8 cellular contexts compared by ENCODE assay signal in genomic region chr1:203649551-203650011, GRCh38. TPM values are rescaled to one million over a fixed set of nuclear protein-coding genes. Genes with fewer than 3 reads are reported as not detected.
DNase-seq lines count a peak whose midpoint lies in the region; ATAC-seq and TF ChIP-seq lines count a peak whose summit lies in the region.

No MANE protein-coding gene starts in this region.

- CTCF ChIA-PET in CD4-positive, alpha-beta memory T cell (lab: Charles Lee; ENCODE audit: partially characterized antibody): interaction anchor here (0.8 to 2.2 kb wide), 7 partner anchors 10 to 55 kb away, joined by 3 to 8 read pairs (median 4); partner anchors contain the start of gene ATP2B4

- H3K27ac Mint-ChIP-seq in CD4-positive, alpha-beta memory T cell: peak overlapping the region; percentile 96 to 99 (median 98)

- POLR2A ChIA-PET in CD4-positive, alpha-beta memory T cell (lab: Charles Lee; ENCODE audit: partially characterized antibody): interaction anchor here (0.7 to 9.2 kb wide), 11 partner anchors 10 to 262 kb away, joined by 3 to 240 read pairs (median 7); partner anchors contain the start of genes ATP2B4 and LAX1

- 51 to 52% methylated on average over 7 of the region's 7 CpGs for WGBS in esophagus squamous epithelium, 2 donors

- TF ChIP-seq CTCF in esophagus squamous epithelium (IDR thresholded peaks at IDR 0.05): no peak

- no peaks in the 10 kb centered on the region for H3K27me3 ChIP-seq in CD4-positive, alpha-beta memory T cell (ENCODE audit: insufficient read depth, low read length)
- H3K27me3 ChIP-seq in esophagus squamous epithelium: no peaks in the 10 kb centered on the region

- TF ChIP-seq POLR2A in esophagus squamous epithelium (IDR thresholded peaks at IDR 0.05): no peak

- peak; percentile 53 for ATAC-seq in GM21723 (IDR thresholded peaks at IDR 0.05; ENCODE audit: unreplicated experiment)

- H3K36me3 Mint-ChIP-seq in CD4-positive, alpha-beta memory T cell: peaks cover 8 to 24% of the 10 kb centered on the region in 2 donors

- H3K9me3 Mint-ChIP-seq in CD4-positive, alpha-beta memory T cell: no peaks in the 10 kb centered on the region

- peaks cover 50 to 81% (median 68%) of the 10 kb centered on the region in 4 donors for H3K4me1 Mint-ChIP-seq in CD4-positive, alpha-beta memory T cell

- H3K27me3 Mint-ChIP-seq in CD4-positive, alpha-beta memory T cell: no peaks in the 10 kb centered on the region

- no peaks in the 10 kb centered on the region for H3K9me3 ChIP-seq in CD4-positive, alpha-beta memory T cell (ENCODE audit: control insufficient read depth in 1 of 2, low read length in 2 of 2)
- no peaks in the 10 kb centered on the region for H3K9me3 ChIP-seq in esophagus squamous epithelium

- peak overlapping the region; percentile 13 to 54 for H3K4me3 ChIP-seq in CD4-positive, alpha-beta memory T cell (ENCODE audit: low read length in 2 of 2)
- peak overlapping the region in 1 of 4 donors; percentile 60 for H3K4me3 ChIP-seq in esophagus squamous epithelium

- H3K4me1 ChIP-seq in CD4-positive, alpha-beta memory T cell (ENCODE audit: insufficient read depth, low read length): peaks cover 74% of the 10 kb centered on the region
- H3K4me1 ChIP-seq in esophagus squamous epithelium: peaks cover 31 to 81% (median 52%) of the 10 kb centered on the region in 3 donors

- intact Hi-C loops in CD4-positive, alpha-beta memory T cell (cut with micrococcal nuclease): loop anchor here (1.0 kb wide), 1 partner anchor 23 kb away; the partner anchor contains the start of gene ATP2B4
- intact Hi-C loops in esophagus squamous epithelium (cut with DNase I): no loop called here

- H3K27ac ChIP-seq in CD4-positive, alpha-beta memory T cell (ENCODE audit: low read depth, low read length): peak overlapping the region; percentile 78
- peak overlapping the region; percentile 76 to 92 (median 87) for H3K27ac ChIP-seq in esophagus squamous epithelium
- H3K27ac ChIP-seq in temporal lobe (ENCODE audit: low read depth, low read length): peak overlapping the region; percentile 47

- peak overlapping the region; percentile 82 to 93 (median 88) for H3K4me3 Mint-ChIP-seq in CD4-positive, alpha-beta memory T cell

- DNase-seq in CD4-positive, alpha-beta memory T cell: peak in 4 of 5 donors; percentile 55 to 84 (median 64)
- DNase-seq in T-helper 1 cell (peak in 3 of 5 donors; percentile 19 to 49 (median 26)), esophagus squamous epithelium (lab: John Stamatoyannopoulos, UW) (no peak), NCI-H524 (lab: John Stamatoyannopoulos, UW) (no peak), NCI-H146 (lab: John Stamatoyannopoulos, UW) (no peak), ureter (ENCODE audit: low spot score) (no peak)

- H3K36me3 ChIP-seq in CD4-positive, alpha-beta memory T cell (ENCODE audit: insufficient read depth, low read length): peaks cover 3% of the 10 kb centered on the region
- H3K36me3 ChIP-seq in esophagus squamous epithelium: no peaks in the 10 kb centered on the region

RNA-seq across cellular contexts. Expression of gene ATP2B4, which starts 22.9 kb away (rescaled TPM):
- 10 to 100 TPM; 97.2 to 98.6 TPM for total RNA-seq in CD4-positive, alpha-beta memory T cell
- 10 to 100 TPM; 14.8 to 41.7 TPM for polyA plus RNA-seq in CD4-positive, alpha-beta memory T cell
- total RNA-seq in esophagus squamous epithelium (10 to 100 TPM; 23.7 to 58.9 (median 39.2) TPM), temporal lobe (38.4 TPM), ureter (141 TPM)

Comparison
In these comparisons a context has a peak if more than half of its experiments do, and no peak if none do; other contexts are left out.
1. DNase-seq: peak in CD4-positive, alpha-beta memory T cell (4 of 5) and T-helper 1 cell (3 of 5); none in esophagus squamous epithelium (single experiment), NCI-H524 (0 of 2), NCI-H146 (single experiment) and ureter (single experiment).
2. Peak in every context shown above with its lines, with median percentiles within 50 percentile points of each other: H3K27ac ChIP-seq.